2 cellular contexts compared by ENCODE assay signal in genomic region chr6:41494212-41495115, GRCh38.
TF ChIP-seq lines count a peak whose summit lies in the region.

No MANE protein-coding gene starts in this region.

TF ChIP-seq in HepG2, 621 proteins besides CTCF, POLR2A, EP300 and RAD21 (continues in another document):
- TF ChIP-seq ZBTB7A (CRISPR knock-in tag; IDR thresholded peaks at IDR 0.05) (peak; percentile 43; the same call in 1 of the 2 replicates), MAF1 (CRISPR knock-in tag; IDR thresholded peaks at IDR 0.05; ENCODE audit: borderline replicate concordance) (no peak), ZNF646 (CRISPR knock-in tag; IDR thresholded peaks at IDR 0.05) (peak; percentile 70), ZNF281 (CRISPR knock-in tag; IDR thresholded peaks at IDR 0.05; ENCODE audit: borderline replicate concordance) (0 out of 2 replicates have a peak, but pooled peaks have one; percentile 24), CSRNP1 (CRISPR knock-in tag; IDR thresholded peaks at IDR 0.05) (no peak), POGZ (CRISPR knock-in tag; IDR thresholded peaks at IDR 0.05) (no peak), ZNF367 (CRISPR knock-in tag; IDR thresholded peaks at IDR 0.05; ENCODE audit: borderline replicate concordance) (no peak), ZNF720 (CRISPR knock-in tag; IDR thresholded peaks at IDR 0.05) (no peak), ZNF879 (CRISPR knock-in tag; IDR thresholded peaks at IDR 0.05) (no peak)

TF ChIP-seq in GM12878, 131 proteins besides CTCF, POLR2A, EP300 and RAD21:
- TF ChIP-seq HDAC2 (IDR thresholded peaks at IDR 0.05) (no peak), MEF2B (IDR thresholded peaks at IDR 0.05; ENCODE audit: partially characterized antibody, poor library complexity, severe bottlenecking) (no peak), ZNF217 (IDR thresholded peaks at IDR 0.05) (no peak), SPI1 (IDR thresholded peaks at IDR 0.05; ENCODE audit: borderline replicate concordance, insufficient read depth, low read depth, low read length) (0 out of 2 replicates have a peak, but pooled peaks have one; percentile 50), JUNB (IDR thresholded peaks at IDR 0.05) (no peak), IKZF1 (conservative IDR thresholded peaks at IDR 0.05) (peak; percentile 25; the same call in 1 of the 2 replicates), ZNF384 (IDR thresholded peaks at IDR 0.05; ENCODE audit: borderline replicate concordance, low read depth, low read length) (no peak), NR2F1 (conservative IDR thresholded peaks at IDR 0.05) (peak; percentile 39; the same call in 1 of the 2 replicates), ZNF207 (IDR thresholded peaks at IDR 0.05; ENCODE audit: borderline replicate concordance) (no peak), EGR1 (IDR thresholded peaks at IDR 0.05; ENCODE audit: borderline replicate concordance in 1 of 2, low read depth in 2 of 2, low read length in 2 of 2) (no peak), ASH2L (IDR thresholded peaks at IDR 0.05; ENCODE audit: borderline replicate concordance, low read depth) (no peak), NFYA (IDR thresholded peaks at IDR 0.05; ENCODE audit: borderline replicate concordance, low read depth, low read length) (no peak), IKZF2 (IDR thresholded peaks at IDR 0.05) (0 out of 4 replicates have a peak, but pooled peaks of 1 of the 2 experiments have one; percentile 40), POLR2AphosphoS2 (IDR thresholded peaks at IDR 0.05; ENCODE audit: low read depth, low read length) (no peak), KDM1A (IDR thresholded peaks at IDR 0.05; ENCODE audit: borderline replicate concordance) (no peak)
- TF ChIP-seq, protein P1, sequence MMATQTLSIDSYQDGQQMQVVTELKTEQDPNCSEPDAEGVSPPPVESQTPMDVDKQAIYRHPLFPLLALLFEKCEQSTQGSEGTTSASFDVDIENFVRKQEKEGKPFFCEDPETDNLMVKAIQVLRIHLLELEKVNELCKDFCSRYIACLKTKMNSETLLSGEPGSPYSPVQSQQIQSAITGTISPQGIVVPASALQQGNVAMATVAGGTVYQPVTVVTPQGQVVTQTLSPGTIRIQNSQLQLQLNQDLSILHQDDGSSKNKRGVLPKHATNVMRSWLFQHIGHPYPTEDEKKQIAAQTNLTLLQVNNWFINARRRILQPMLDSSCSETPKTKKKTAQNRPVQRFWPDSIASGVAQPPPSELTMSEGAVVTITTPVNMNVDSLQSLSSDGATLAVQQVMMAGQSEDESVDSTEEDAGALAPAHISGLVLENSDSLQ (IDR thresholded peaks at IDR 0.05): no peak
- TF ChIP-seq, protein P2, sequence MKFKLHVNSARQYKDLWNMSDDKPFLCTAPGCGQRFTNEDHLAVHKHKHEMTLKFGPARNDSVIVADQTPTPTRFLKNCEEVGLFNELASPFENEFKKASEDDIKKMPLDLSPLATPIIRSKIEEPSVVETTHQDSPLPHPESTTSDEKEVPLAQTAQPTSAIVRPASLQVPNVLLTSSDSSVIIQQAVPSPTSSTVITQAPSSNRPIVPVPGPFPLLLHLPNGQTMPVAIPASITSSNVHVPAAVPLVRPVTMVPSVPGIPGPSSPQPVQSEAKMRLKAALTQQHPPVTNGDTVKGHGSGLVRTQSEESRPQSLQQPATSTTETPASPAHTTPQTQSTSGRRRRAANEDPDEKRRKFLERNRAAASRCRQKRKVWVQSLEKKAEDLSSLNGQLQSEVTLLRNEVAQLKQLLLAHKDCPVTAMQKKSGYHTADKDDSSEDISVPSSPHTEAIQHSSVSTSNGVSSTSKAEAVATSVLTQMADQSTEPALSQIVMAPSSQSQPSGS (IDR thresholded peaks at IDR 0.05; ENCODE audit: low read length): no peak
- TF ChIP-seq, protein P3, sequence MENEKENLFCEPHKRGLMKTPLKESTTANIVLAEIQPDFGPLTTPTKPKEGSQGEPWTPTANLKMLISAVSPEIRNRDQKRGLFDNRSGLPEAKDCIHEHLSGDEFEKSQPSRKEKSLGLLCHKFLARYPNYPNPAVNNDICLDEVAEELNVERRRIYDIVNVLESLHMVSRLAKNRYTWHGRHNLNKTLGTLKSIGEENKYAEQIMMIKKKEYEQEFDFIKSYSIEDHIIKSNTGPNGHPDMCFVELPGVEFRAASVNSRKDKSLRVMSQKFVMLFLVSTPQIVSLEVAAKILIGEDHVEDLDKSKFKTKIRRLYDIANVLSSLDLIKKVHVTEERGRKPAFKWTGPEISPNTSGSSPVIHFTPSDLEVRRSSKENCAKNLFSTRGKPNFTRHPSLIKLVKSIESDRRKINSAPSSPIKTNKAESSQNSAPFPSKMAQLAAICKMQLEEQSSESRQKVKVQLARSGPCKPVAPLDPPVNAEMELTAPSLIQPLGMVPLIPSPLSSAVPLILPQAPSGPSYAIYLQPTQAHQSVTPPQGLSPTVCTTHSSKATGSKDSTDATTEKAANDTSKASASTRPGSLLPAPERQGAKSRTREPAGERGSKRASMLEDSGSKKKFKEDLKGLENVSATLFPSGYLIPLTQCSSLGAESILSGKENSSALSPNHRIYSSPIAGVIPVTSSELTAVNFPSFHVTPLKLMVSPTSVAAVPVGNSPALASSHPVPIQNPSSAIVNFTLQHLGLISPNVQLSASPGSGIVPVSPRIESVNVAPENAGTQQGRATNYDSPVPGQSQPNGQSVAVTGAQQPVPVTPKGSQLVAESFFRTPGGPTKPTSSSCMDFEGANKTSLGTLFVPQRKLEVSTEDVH (IDR thresholded peaks at IDR 0.05; ENCODE audit: low read depth, partially characterized antibody): no peak
